Comparison of ENCODE assay signal across 8 cellular contexts in the genomic region with DNA sequence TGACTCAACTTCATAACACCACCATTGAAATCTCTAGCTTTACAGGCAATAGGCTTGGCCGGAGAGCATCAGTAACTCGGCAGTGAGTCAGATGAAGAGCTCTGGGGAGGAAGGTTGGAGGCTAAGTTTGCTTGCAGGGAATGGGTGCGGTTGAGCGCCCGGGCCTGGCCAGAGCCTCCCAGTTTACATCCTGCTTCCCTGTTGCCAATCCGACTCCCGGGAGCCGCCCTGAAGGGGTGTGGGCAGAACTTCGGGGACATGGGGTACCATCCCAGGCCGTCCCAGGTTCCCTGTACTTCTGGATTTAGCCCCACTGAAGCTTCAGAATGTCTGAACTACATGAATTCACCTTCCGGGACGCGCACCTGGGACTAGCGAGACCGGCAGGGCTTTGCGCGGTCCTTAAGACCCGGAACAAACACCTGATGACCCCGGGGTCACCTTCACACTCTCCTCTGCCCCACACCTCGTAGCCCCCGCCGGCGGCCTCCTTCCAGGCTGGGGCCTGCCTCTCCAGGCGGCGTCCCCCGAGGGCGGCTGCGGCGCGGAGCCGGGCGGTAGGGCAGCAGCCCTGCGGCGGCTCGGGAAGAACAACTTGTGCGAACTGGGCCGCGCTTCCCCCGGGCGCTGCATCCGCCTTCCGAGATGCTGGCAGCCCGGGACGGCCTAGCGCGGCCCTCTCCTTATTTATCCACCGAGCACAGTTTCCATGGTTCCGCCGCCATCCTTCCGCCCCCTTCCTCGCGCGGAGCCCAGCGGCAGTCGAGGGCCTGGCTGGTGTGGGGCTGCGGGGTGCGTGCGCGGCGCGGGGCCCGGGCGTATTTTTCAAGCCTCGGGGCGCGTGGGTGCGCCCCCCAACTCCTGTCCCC. TPM values are rescaled to one million over a fixed set of nuclear protein-coding genes. Genes with fewer than 3 reads are reported as not detected.
A peak's percentile ranks its signal among the peaks of the same experiment; 100 is the strongest.
DNase-seq lines count a peak whose midpoint lies in the region; ATAC-seq, FAIRE-seq and TF ChIP-seq lines count a peak whose summit lies in the region.

No MANE protein-coding gene starts in this region.

- CTCF ChIA-PET in MCF 10A (lab: Yijun Ruan, JAX), result no interaction called here

- 5 to 12% (median 8%) methylated on average over 48 to 67 of the region's 67 CpGs for WGBS in small intestine, 3 donors

- peak overlapping the region; percentile 66 for H3K4me3 Mint-ChIP-seq in MCF 10A (ENCODE audit: unreplicated experiment)

- H3K36me3 Mint-ChIP-seq in MCF 10A (ENCODE audit: insufficient read depth, unreplicated experiment), result no peaks in the 10 kb centered on the region

- peak overlapping the region; percentile 93 for H3K27ac Mint-ChIP-seq in MCF 10A (ENCODE audit: low read depth, unreplicated experiment)

- no peaks in the 10 kb centered on the region for H3K36me3 ChIP-seq in SK-N-MC (ENCODE audit: insufficient read depth, low read length)
- H3K36me3 ChIP-seq in small intestine (ENCODE audit: control insufficient read depth in 2 of 2, insufficient read depth in 2 of 2, low read length in 2 of 2), result no peaks in the 10 kb centered on the region

- TF ChIP-seq CTCF in MCF 10A (IDR thresholded peaks at IDR 0.05; ENCODE audit: unreplicated experiment), result no peak

- FAIRE-seq in GM12892 (lab: Jason Lieb, UNC) (peak; percentile 62), small intestine (lab: Jason Lieb, UNC) (no peak)

- TSS peak; percentile 80 for BruUV-seq in MCF 10A (replicated peaks; lab: Mats Ljungman, UMichigan)

- peaks cover 18% of the 10 kb centered on the region for H3K4me1 Mint-ChIP-seq in MCF 10A (ENCODE audit: insufficient read depth, unreplicated experiment)

- H3K27me3 ChIP-seq in small intestine (ENCODE audit: control insufficient read depth in 2 of 2, insufficient read depth in 2 of 2, low read length in 2 of 2), result no peaks in the 10 kb centered on the region

- peak overlapping the region; percentile 86 for H3K9ac ChIP-seq in SK-N-MC (ENCODE audit: insufficient read length)

- ATAC-seq in HG03354 (IDR thresholded peaks at IDR 0.05; ENCODE audit: poor library complexity, severe bottlenecking, unreplicated experiment), result peak; percentile 59

- TF ChIP-seq POLR2A in GM12892 (IDR thresholded peaks at IDR 0.05; ENCODE audit: low read depth, low read length), result no peak

- peak overlapping the region; percentile 96 for H3K4me3 ChIP-seq in SK-N-MC
- peak overlapping the region; percentile 71 to 76 for H3K4me3 ChIP-seq in small intestine (ENCODE audit: low read depth in 1 of 2, low read length in 2 of 2)

- no peaks in the 10 kb centered on the region for H3K27me3 Mint-ChIP-seq in MCF 10A (ENCODE audit: insufficient read depth, unreplicated experiment)

- no peaks in the 10 kb centered on the region for H3K4me1 ChIP-seq in small intestine (ENCODE audit: control insufficient read depth in 2 of 2, insufficient read depth in 1 of 2, low read depth in 1 of 2, low read length in 1 of 2)

- H3K27ac ChIP-seq in SK-N-MC (peak overlapping the region; percentile 99), small intestine (ENCODE audit: low read depth in 1 of 2, low read length in 1 of 2) (peak overlapping the region; percentile 92 to 100)

- H3K9me3 Mint-ChIP-seq in MCF 10A (ENCODE audit: unreplicated experiment), result no peaks in the 10 kb centered on the region

- no peaks in the 10 kb centered on the region for H3K9me3 ChIP-seq in SK-N-MC (ENCODE audit: low read depth, low read length)
- H3K9me3 ChIP-seq in small intestine (ENCODE audit: control insufficient read depth, low read depth), result no peaks in the 10 kb centered on the region

- DNase-seq in GM12892 (ENCODE audit: insufficient read length) (peak; percentile 46), SK-N-MC (ENCODE audit: low read depth, low spot score) (no peak), MCF 10A (ENCODE audit: unreplicated experiment) (peak; percentile 89), iPS-NIHi11 (ENCODE audit: low spot score) (peak; percentile 76), small intestine (peak; percentile 88), medulla oblongata (ENCODE audit: extremely low spot score) (no peak), inferior parietal cortex (ENCODE audit: extremely low spot score) (no peak)

- intact Hi-C loops in MCF 10A (cut with micrococcal nuclease), result loop anchor here (2.0 to 10.0 kb wide), 2 partner anchors 58 to 266 kb away; no protein-coding TSS in a partner anchor

- POLR2A ChIA-PET in MCF 10A (lab: Yijun Ruan, JAX), result interaction anchor here (0.6 to 1.6 kb wide), 24 partner anchors 10 to 1982 kb away, joined by 3 to 10 read pairs (median 4); a partner anchor contains a TSS

RNA-seq across cellular contexts. Expression of a gene that starts 56.6 kb away (rescaled TPM):
- 7.8 TPM for polyA plus RNA-seq in GM12892 (2012; ENCODE audit: missing spikeins)
- total RNA-seq in MCF 10A (2022), result 51.8 and 53.5 TPM in 2 replicates
- polyA plus RNA-seq in small intestine, result 10 to 100 TPM in 2 of 3 donors, 1 to 10 TPM in 1; 6.5 to 12.7 (median 10.3) TPM

Comparison
In these comparisons a context has a peak if more than half of its experiments do, and no peak if none do; other contexts are left out.
1. DNase-seq: peak in GM12892 (single experiment), MCF 10A (single experiment), iPS-NIHi11 (single experiment) and small intestine (single experiment); none in SK-N-MC (single experiment), medulla oblongata (single experiment) and inferior parietal cortex (single experiment).